9 cellular contexts compared by ENCODE assay signal in genomic region chr11:64787526-64788320, GRCh38. TPM values are rescaled to one million over a fixed set of nuclear protein-coding genes. Genes with fewer than 3 reads are reported as not detected.
A peak's percentile ranks its signal among the peaks of the same experiment; 100 is the strongest.
DNase-seq lines count a peak whose midpoint lies in the region; ATAC-seq, FAIRE-seq and TF ChIP-seq lines count a peak whose summit lies in the region.
"Had no signal": no experiment of that assay in that cellular context is flagged by ENCODE, and none has a peak within 500 bp of the region (broad histone marks: within the 10 kb centered on the region; RNA-seq: fewer than 3 reads in every experiment).

No MANE protein-coding gene starts in this region.

- DNase-seq in NCI-H2107 treated with DMSO at 0.1 percent for 48 hours (lab: John Stamatoyannopoulos, UW; ENCODE audit: unreplicated experiment): peak; percentile 12
- DNase-seq in NCI-H2107 (lab: John Stamatoyannopoulos, UW): no peak
- DNase-seq in NOMO-1 treated with DMSO at 0.1 percent for 48 hours (lab: John Stamatoyannopoulos, UW; ENCODE audit: unreplicated experiment): peak; percentile 39
- peak; percentile 42 for DNase-seq in activated T-helper 2 cell treated with anti-CD3 and anti-CD28 coated beads, Interferon-gamma antibody, Interleukin-2, Interleukin-4, amounts not matched to agents 10 μg/mL and 5 μg/mL and 100 μg/mL, durations not matched to agents 14 hours and 24 hours and 36 hours (ENCODE audit: low spot score)
- DNase-seq in frontal cortex (ENCODE audit: low spot score in 2 of 2): peak; percentile 57 to 77
- peak; percentile 58 to 81 (median 67) for DNase-seq in pancreas

- TF ChIP-seq CTCF in pancreas (IDR thresholded peaks at IDR 0.05): peak; percentile 41 to 63 (median 50)

- intact Hi-C loops in activated T-helper 2 cell treated with anti-CD3 and anti-CD28 coated beads, Interferon-gamma antibody, Interleukin-2, Interleukin-4, amounts not matched to agents 10 μg/mL and 5 μg/mL and 100 μg/mL, durations not matched to agents 14 hours and 24 hours and 36 hours (cut with micrococcal nuclease): no loop called here
- intact Hi-C loops in pancreas (cut with DNase I): loop anchor here in 1 of 3 donors (10.0 kb wide), 1 partner anchor 107 kb away; no protein-coding TSS in a partner anchor

- no peaks in the 10 kb centered on the region for H3K36me3 ChIP-seq in pancreas

- no peak overlapping the region for H3K27ac ChIP-seq in pancreas

- no peak overlapping the region for H3K27ac Mint-ChIP-seq in activated T-helper 2 cell treated with anti-CD3 and anti-CD28 coated beads, Interferon-gamma antibody, Interleukin-2, Interleukin-4, amounts not matched to agents 10 μg/mL and 5 μg/mL and 100 μg/mL, durations not matched to agents 14 hours and 24 hours and 36 hours

- no peaks in the 10 kb centered on the region for H3K27me3 Mint-ChIP-seq in activated T-helper 2 cell treated with anti-CD3 and anti-CD28 coated beads, Interferon-gamma antibody, Interleukin-2, Interleukin-4, amounts not matched to agents 10 μg/mL and 5 μg/mL and 100 μg/mL, durations not matched to agents 14 hours and 24 hours and 36 hours (ENCODE audit: low read depth)

- no peaks in the 10 kb centered on the region for H3K9me3 ChIP-seq in pancreas
- H3K9me3 ChIP-seq: BLaER1 treated with 17β-estradiol and CSF1 and Interleukin-3, amounts not matched to agents 10 nM and 100 nM had no signal

- no peaks in the 10 kb centered on the region for H3K27me3 ChIP-seq in pancreas
- H3K27me3 ChIP-seq: BLaER1 treated with 17β-estradiol and CSF1 and Interleukin-3, amounts not matched to agents 10 nM and 100 nM had no signal

- FAIRE-seq in frontal cortex (lab: Jason Lieb, UNC) (no peak), pancreas (lab: Jason Lieb, UNC) (no peak)

- no peak overlapping the region for H3K4me3 Mint-ChIP-seq in activated T-helper 2 cell treated with anti-CD3 and anti-CD28 coated beads, Interferon-gamma antibody, Interleukin-2, Interleukin-4, amounts not matched to agents 10 μg/mL and 5 μg/mL and 100 μg/mL, durations not matched to agents 14 hours and 24 hours and 36 hours (ENCODE audit: low read depth)

- H3K4me1 ChIP-seq in pancreas: no peaks in the 10 kb centered on the region

- no peak overlapping the region for H3K4me3 ChIP-seq in pancreas
- H3K4me3 ChIP-seq: BLaER1 treated with 17β-estradiol and CSF1 and Interleukin-3, amounts not matched to agents 10 nM and 100 nM had no signal

- 40 to 42% methylated on average over 15 of the region's 15 CpGs for WGBS in pancreas, 2 donors

- ATAC-seq in pancreas (peak; percentile 74 to 93 (median 86)), GM18519 (IDR thresholded peaks at IDR 0.05; ENCODE audit: low FRiP score, unreplicated experiment) (no peak), GM19452 (IDR thresholded peaks at IDR 0.05; ENCODE audit: unreplicated experiment) (no peak)

- H3K36me3 Mint-ChIP-seq in activated T-helper 2 cell treated with anti-CD3 and anti-CD28 coated beads, Interferon-gamma antibody, Interleukin-2, Interleukin-4, amounts not matched to agents 10 μg/mL and 5 μg/mL and 100 μg/mL, durations not matched to agents 14 hours and 24 hours and 36 hours (ENCODE audit: low read depth): peaks cover 23% of the 10 kb centered on the region

- no peaks in the 10 kb centered on the region for H3K4me1 Mint-ChIP-seq in activated T-helper 2 cell treated with anti-CD3 and anti-CD28 coated beads, Interferon-gamma antibody, Interleukin-2, Interleukin-4, amounts not matched to agents 10 μg/mL and 5 μg/mL and 100 μg/mL, durations not matched to agents 14 hours and 24 hours and 36 hours (ENCODE audit: low read depth)

- H3K9me3 Mint-ChIP-seq in activated T-helper 2 cell treated with anti-CD3 and anti-CD28 coated beads, Interferon-gamma antibody, Interleukin-2, Interleukin-4, amounts not matched to agents 10 μg/mL and 5 μg/mL and 100 μg/mL, durations not matched to agents 14 hours and 24 hours and 36 hours: no peaks in the 10 kb centered on the region

RNA-seq across cellular contexts. Expression of gene SF1, which starts 9.4 kb away (rescaled TPM):
- total RNA-seq in activated T-helper 2 cell treated with anti-CD3 and anti-CD28 coated beads, Interferon-gamma antibody, Interleukin-2, Interleukin-4, amounts not matched to agents 10 μg/mL and 5 μg/mL and 100 μg/mL, durations not matched to agents 14 hours and 24 hours and 36 hours: 460 and 461 TPM in 2 replicates
- total RNA-seq in frontal cortex (62.4 TPM), pancreas (100 to 1,000 TPM in 5 of 6 donors, 10 to 100 TPM in 1; 99.8 to 153 (median 124) TPM)
- polyA plus RNA-seq in pancreas: 100 to 1,000 TPM; 140 to 181 TPM

RNA-seq across cellular contexts. Expression of gene MAP4K2, which starts 15.3 kb away (rescaled TPM):
- 72.1 and 77.5 TPM in 2 replicates for total RNA-seq in activated T-helper 2 cell treated with anti-CD3 and anti-CD28 coated beads, Interferon-gamma antibody, Interleukin-2, Interleukin-4, amounts not matched to agents 10 μg/mL and 5 μg/mL and 100 μg/mL, durations not matched to agents 14 hours and 24 hours and 36 hours
- total RNA-seq in frontal cortex (7.3 TPM), pancreas (1 to 10 TPM; 6.1 to 8.6 (median 7.0) TPM)
- 10 to 100 TPM; 19.5 to 24.0 TPM for polyA plus RNA-seq in pancreas

RNA-seq across cellular contexts. Expression of gene MEN1, which starts 22.6 kb away (rescaled TPM):
- total RNA-seq in activated T-helper 2 cell treated with anti-CD3 and anti-CD28 coated beads, Interferon-gamma antibody, Interleukin-2, Interleukin-4, amounts not matched to agents 10 μg/mL and 5 μg/mL and 100 μg/mL, durations not matched to agents 14 hours and 24 hours and 36 hours: 46.2 and 47.2 TPM in 2 replicates
- total RNA-seq in frontal cortex (11.8 TPM), pancreas (10 to 100 TPM in 5 of 6 donors, 1 to 10 TPM in 1; 8.7 to 21.2 (median 12.6) TPM)
- polyA plus RNA-seq in pancreas: 10 to 100 TPM; 22.8 to 25.3 TPM

RNA-seq across cellular contexts. Expression of gene PYGM, which starts 27.9 kb away (rescaled TPM):
- 1.9 and 2.0 TPM in 2 replicates for total RNA-seq in activated T-helper 2 cell treated with anti-CD3 and anti-CD28 coated beads, Interferon-gamma antibody, Interleukin-2, Interleukin-4, amounts not matched to agents 10 μg/mL and 5 μg/mL and 100 μg/mL, durations not matched to agents 14 hours and 24 hours and 36 hours
- total RNA-seq in frontal cortex: 0.82 TPM
- under 1 TPM; 0.19 to 0.55 (median 0.42) TPM for total RNA-seq in pancreas
- 1 to 10 TPM; 1.2 to 1.3 TPM for polyA plus RNA-seq in pancreas

RNA-seq across cellular contexts. Expression of gene RASGRP2, which starts 43.8 kb away (rescaled TPM):
- 19.6 and 20.9 TPM in 2 replicates for total RNA-seq in activated T-helper 2 cell treated with anti-CD3 and anti-CD28 coated beads, Interferon-gamma antibody, Interleukin-2, Interleukin-4, amounts not matched to agents 10 μg/mL and 5 μg/mL and 100 μg/mL, durations not matched to agents 14 hours and 24 hours and 36 hours
- total RNA-seq in frontal cortex (24.9 TPM), pancreas (1 to 10 TPM in 5 of 6 donors, under 1 TPM in 1; 0.91 to 2.8 (median 2.2) TPM)
- polyA plus RNA-seq in pancreas: 10 to 100 TPM; 11.2 to 12.4 TPM

Comparison
In these comparisons a context has a peak if more than half of its experiments do, and no peak if none do; other contexts are left out.
1. ATAC-seq: peak in pancreas (4 of 4); none in GM18519 (single experiment) and GM19452 (single experiment).